In genomic region chr12:4241592-4241991, GRCh38 we compare ENCODE assay signal across 14 cellular contexts. TPM values are rescaled to one million over a fixed set of nuclear protein-coding genes. Genes with fewer than 3 reads are reported as not detected.
A peak's percentile ranks its signal among the peaks of the same experiment; 100 is the strongest.
DNase-seq lines count a peak whose midpoint lies in the region; ATAC-seq and TF ChIP-seq lines count a peak whose summit lies in the region.
"Had no signal": no experiment of that assay in that cellular context is flagged by ENCODE, and none has a peak within 500 bp of the region (broad histone marks: within the 10 kb centered on the region; RNA-seq: fewer than 3 reads in every experiment).

No MANE protein-coding gene starts in this region.

- H3K4me3 Mint-ChIP-seq in activated naive CD8-positive, alpha-beta T cell treated with anti-CD3 and anti-CD28 coated beads, Interleukin-2, amount 50 U/mL, for 24 hours = no peak overlapping the region
- H3K4me3 Mint-ChIP-seq in activated naive CD8-positive, alpha-beta T cell treated with anti-CD3 and anti-CD28 coated beads for 36 hours = no peak overlapping the region
- H3K4me3 Mint-ChIP-seq: CD4-positive, alpha-beta T cell had no signal

- TF ChIP-seq POLR2A in esophagus muscularis mucosa (IDR thresholded peaks at IDR 0.05; ENCODE audit: low read depth) = no peak

- no peak overlapping the region for H3K27ac Mint-ChIP-seq in activated naive CD8-positive, alpha-beta T cell treated with anti-CD3 and anti-CD28 coated beads, Interleukin-2, amount 50 U/mL, for 24 hours
- no peak overlapping the region for H3K27ac Mint-ChIP-seq in activated naive CD8-positive, alpha-beta T cell treated with anti-CD3 and anti-CD28 coated beads for 36 hours
- H3K27ac Mint-ChIP-seq: CD4-positive, alpha-beta T cell had no signal

- H3K4me2 ChIP-seq in OCI-LY7 (ENCODE audit: low read length) = no peak overlapping the region

- H4K20me1 ChIP-seq in OCI-LY7 (ENCODE audit: insufficient read depth, low read length) = no peaks in the 10 kb centered on the region
- H4K20me1 ChIP-seq: BLaER1 treated with 17β-estradiol and CSF1 and Interleukin-3, amounts not matched to agents 10 nM and 100 nM had no signal

- H3K9me3 ChIP-seq in esophagus muscularis mucosa = peaks cover 0 to 25% (median 12%) of the 10 kb centered on the region in 4 donors
- no peaks in the 10 kb centered on the region for H3K9me3 ChIP-seq in OCI-LY7 (ENCODE audit: low read length)
- H3K9me3 ChIP-seq: HAP-1 had no signal

- H3K36me3 ChIP-seq in esophagus muscularis mucosa (no peaks in the 10 kb centered on the region), OCI-LY7 (ENCODE audit: insufficient read depth, low read length) (no peaks in the 10 kb centered on the region)
- H3K36me3 ChIP-seq: BLaER1 treated with 17β-estradiol and CSF1 and Interleukin-3, amounts not matched to agents 10 nM and 100 nM; HAP-1 had no signal

- peaks cover 13% of the 10 kb centered on the region for H3K36me3 Mint-ChIP-seq in activated naive CD8-positive, alpha-beta T cell treated with anti-CD3 and anti-CD28 coated beads, Interleukin-2, amount 50 U/mL, for 24 hours (ENCODE audit: low read depth)
- peaks cover 24% of the 10 kb centered on the region for H3K36me3 Mint-ChIP-seq in activated naive CD8-positive, alpha-beta T cell treated with anti-CD3 and anti-CD28 coated beads for 36 hours

- peaks cover 7% of the 10 kb centered on the region for H3K4me1 Mint-ChIP-seq in activated naive CD8-positive, alpha-beta T cell treated with anti-CD3 and anti-CD28 coated beads, Interleukin-2, amount 50 U/mL, for 24 hours
- H3K4me1 Mint-ChIP-seq in activated naive CD8-positive, alpha-beta T cell treated with anti-CD3 and anti-CD28 coated beads for 36 hours = peaks cover 8% of the 10 kb centered on the region

- no peaks in the 10 kb centered on the region for H3K9me2 ChIP-seq in OCI-LY7 (ENCODE audit: insufficient read depth, low read length)

- 82% methylated on average over 4 of the region's 4 CpGs for WGBS in esophagus muscularis mucosa

- H3K27me3 Mint-ChIP-seq in activated naive CD8-positive, alpha-beta T cell treated with anti-CD3 and anti-CD28 coated beads, Interleukin-2, amount 50 U/mL, for 24 hours = peaks cover 11% of the 10 kb centered on the region
- H3K27me3 Mint-ChIP-seq in activated naive CD8-positive, alpha-beta T cell treated with anti-CD3 and anti-CD28 coated beads for 36 hours = peaks cover 28% of the 10 kb centered on the region

- POLR2A ChIA-PET in OCI-LY7 (lab: Charles Lee) = no interaction called here

- CTCF ChIA-PET in OCI-LY7 (lab: Charles Lee; ENCODE audit: unreplicated experiment) = no interaction called here

- H3K4me1 ChIP-seq in esophagus muscularis mucosa (no peaks in the 10 kb centered on the region), OCI-LY7 (ENCODE audit: insufficient read depth, low read length, poor library complexity, severe bottlenecking) (no peaks in the 10 kb centered on the region), foreskin keratinocyte (no peaks in the 10 kb centered on the region)
- H3K4me1 ChIP-seq: HAP-1 had no signal

- BruUV-seq in OCI-LY7 (replicated peaks; lab: Mats Ljungman, UMichigan) = no TSS peak

- no peak for TF ChIP-seq EP300 in esophagus muscularis mucosa (IDR thresholded peaks at IDR 0.05)

- H3K27ac ChIP-seq in esophagus muscularis mucosa (replicated peaks in 1 of 4) = no peak overlapping the region
- H3K27ac ChIP-seq in OCI-LY7 (ENCODE audit: low read depth, low read length, poor library complexity, severe bottlenecking) = no peak overlapping the region
- H3K27ac ChIP-seq in foreskin keratinocyte = no peak overlapping the region

- no peaks in the 10 kb centered on the region for H3K79me2 ChIP-seq in OCI-LY7 (ENCODE audit: insufficient read depth, low read depth, low read length)

- DNase-seq in activated naive CD8-positive, alpha-beta T cell treated with anti-CD3 and anti-CD28 coated beads, Interleukin-2, amount 50 U/mL, for 24 hours = no peak
- DNase-seq in activated naive CD8-positive, alpha-beta T cell treated with anti-CD3 and anti-CD28 coated beads for 36 hours = no peak
- peak; percentile 16 for DNase-seq in SKM-1 treated with dmso at 0.1 percent for 144 hours (lab: John Stamatoyannopoulos, UW; ENCODE audit: unreplicated experiment)
- DNase-seq in esophagus muscularis mucosa (ENCODE audit: extremely low spot score) = peak; percentile 60
- no peak for DNase-seq in OCI-LY7 (ENCODE audit: low spot score)
- DNase-seq in foreskin keratinocyte = no peak
- DNase-seq: 8988T; Calu3; CD4-positive, alpha-beta T cell; DMS 273 treated with DMSO at 0.1 percent for 48 hours; GOT3 had no signal

- no peak overlapping the region for H2AFZ ChIP-seq in OCI-LY7 (ENCODE audit: low read length)

- peak; percentile 20 for ATAC-seq in activated naive CD8-positive, alpha-beta T cell treated with anti-CD3 and anti-CD28 coated beads, Interleukin-2, amount 50 U/mL, for 24 hours
- no peak for ATAC-seq in HG02588 (IDR thresholded peaks at IDR 0.05; ENCODE audit: unreplicated experiment)
- ATAC-seq in foreskin keratinocyte = no peak

- no peak for TF ChIP-seq CTCF in esophagus muscularis mucosa (IDR thresholded peaks at IDR 0.05)
- no peak for TF ChIP-seq CTCF in OCI-LY7 (conservative IDR thresholded peaks at IDR 0.05; ENCODE audit: low read length)
- TF ChIP-seq CTCF in foreskin keratinocyte (conservative IDR thresholded peaks at IDR 0.05) = no peak

- H3K4me3 ChIP-seq in esophagus muscularis mucosa = no peak overlapping the region
- no peak overlapping the region for H3K4me3 ChIP-seq in OCI-LY7 (ENCODE audit: low read depth, low read length, poor library complexity, severe bottlenecking)
- H3K4me3 ChIP-seq: BLaER1 treated with 17β-estradiol and CSF1 and Interleukin-3, amounts not matched to agents 10 nM and 100 nM; HAP-1 had no signal

- peaks cover 32% of the 10 kb centered on the region for H3K9me3 Mint-ChIP-seq in activated naive CD8-positive, alpha-beta T cell treated with anti-CD3 and anti-CD28 coated beads, Interleukin-2, amount 50 U/mL, for 24 hours
- H3K9me3 Mint-ChIP-seq in activated naive CD8-positive, alpha-beta T cell treated with anti-CD3 and anti-CD28 coated beads for 36 hours = peaks cover 32% of the 10 kb centered on the region

- H3K27me3 ChIP-seq in esophagus muscularis mucosa = peaks cover 0 to 39% (median 0%) of the 10 kb centered on the region in 4 donors
- peaks cover 19% of the 10 kb centered on the region for H3K27me3 ChIP-seq in foreskin keratinocyte

- intact Hi-C loops in esophagus muscularis mucosa (cut with DNase I) = no loop called here
- intact Hi-C loops in OCI-LY7 (cut with micrococcal nuclease; ENCODE audit: unreplicated experiment) = no loop called here

RNA-seq across cellular contexts. Expression of gene CCND2, which starts 32.0 kb away (rescaled TPM):
- 100 to 1,000 TPM; 749 TPM for total RNA-seq in activated naive CD8-positive, alpha-beta T cell treated with anti-CD3 and anti-CD28 coated beads for 36 hours
- 100 to 1,000 TPM; 101 to 122 (median 111) TPM for total RNA-seq in esophagus muscularis mucosa
- total RNA-seq in OCI-LY7 (2014; rRNA removed; shearing (Covaris generic)) = not detected in 2 replicates
- not detected in 2 replicates for total RNA-seq in OCI-LY7 (2022)
- 372 and 386 TPM in 2 replicates for total RNA-seq in foreskin keratinocyte
- polyA plus RNA-seq in foreskin keratinocyte = 74.0 and 87.4 TPM in 2 replicates

Comparison
In these comparisons a context has a peak if more than half of its experiments do, and no peak if none do; other contexts are left out.
1. DNase-seq: peak in SKM-1 treated with dmso at 0.1 percent for 144 hours (single experiment) and esophagus muscularis mucosa (single experiment); none in activated naive CD8-positive, alpha-beta T cell treated with anti-CD3 and anti-CD28 coated beads, Interleukin-2, amount 50 U/mL, for 24 hours (single experiment), activated naive CD8-positive, alpha-beta T cell treated with anti-CD3 and anti-CD28 coated beads for 36 hours (single experiment), OCI-LY7 (single experiment) and foreskin keratinocyte (0 of 2).
2. RNA of gene CCND2, which starts 32.0 kb away (total RNA-seq): 749 TPM in activated naive CD8-positive, alpha-beta T cell treated with anti-CD3 and anti-CD28 coated beads for 36 hours, 372 to 386 TPM in foreskin keratinocyte and 101 to 122 TPM in esophagus muscularis mucosa; not detected in OCI-LY7; every median in the first group is over 10 times any median in the second.